ENCODE assay signal across 13 cellular contexts in genomic region chr7:36315309-36315948, GRCh38.
DNase-seq lines count a peak whose midpoint lies in the region; ATAC-seq and TF ChIP-seq lines count a peak whose summit lies in the region.
"Had no signal": no experiment of that assay in that cellular context is flagged by ENCODE, and none has a peak within 500 bp of the region (broad histone marks: within the 10 kb centered on the region; RNA-seq: fewer than 3 reads in every experiment).

No MANE protein-coding gene starts in this region.

- H3K4me1 ChIP-seq in H9 (ENCODE audit: insufficient read depth, low read length) (no peaks in the 10 kb centered on the region; the same call in 1 of the 2 replicates), mucosa of descending colon (ENCODE audit: low read depth) (no peaks in the 10 kb centered on the region), esophagus muscularis mucosa (peaks cover 0 to 6% (median 0%) of the 10 kb centered on the region in 4 donors)
- no peaks in the 10 kb centered on the region for H3K4me1 ChIP-seq in effector memory CD4-positive, alpha-beta T cell (ENCODE audit: control insufficient read depth, insufficient read depth, low read length, poor library complexity, severe bottlenecking)

- intact Hi-C loops in Calu3 (cut with micrococcal nuclease; ENCODE audit: unreplicated experiment) (no loop called here), mucosa of descending colon (cut with DNase I, micrococcal nuclease) (loop anchor here in 1 of 2 donors (10.0 kb wide), 1 partner anchor 331 kb away; no protein-coding TSS in a partner anchor), esophagus muscularis mucosa (cut with DNase I) (loop anchor here (10.0 kb wide), 1 partner anchor 401 kb away; no protein-coding TSS in a partner anchor)

- TF ChIP-seq POLR2A in esophagus muscularis mucosa (IDR thresholded peaks at IDR 0.05; ENCODE audit: low read depth) = no peak

- H4K8ac ChIP-seq in H9 (replicated peaks; ENCODE audit: insufficient read length, low read depth, low read length) = no peak overlapping the region

- H2BK20ac ChIP-seq in H9 (ENCODE audit: low read depth, low read length, poor library complexity, severe bottlenecking) = no peak overlapping the region

- H4K20me1 ChIP-seq in H9 (ENCODE audit: control insufficient read depth, insufficient read depth, insufficient read length) = no peaks in the 10 kb centered on the region

- H3K4me3 Mint-ChIP-seq in Calu3 (ENCODE audit: low read depth, unreplicated experiment) (no peak overlapping the region), H9 (no peak overlapping the region)
- no peak overlapping the region for H3K4me3 Mint-ChIP-seq in activated T-helper 17 cell treated with anti-CD3 and anti-CD28 coated beads, Interleukin-2, amount 50 U/mL, for 72 hours
- H3K4me3 Mint-ChIP-seq: CD4-positive, CD25-positive, alpha-beta regulatory T cell; dendritic cell treated with granulocyte-macrophage colony-stimulating factor and Interleukin-4, amounts not matched to agents 40 ng/mL and 50 ng/mL, for 4 days had no signal

- H2AFZ ChIP-seq in H9 (ENCODE audit: low read length) = no peak overlapping the region

- TF ChIP-seq CTCF in Calu3 (IDR thresholded peaks at IDR 0.05; ENCODE audit: unreplicated experiment) = no peak
- TF ChIP-seq CTCF in H9 (conservative IDR thresholded peaks at IDR 0.05) = no peak
- TF ChIP-seq CTCF in mucosa of descending colon (IDR thresholded peaks at IDR 0.05) = no peak
- no peak for TF ChIP-seq CTCF in esophagus muscularis mucosa (IDR thresholded peaks at IDR 0.05)

- no peak overlapping the region for H2AK5ac ChIP-seq in H9 (ENCODE audit: insufficient read length, low read length)

- no peak overlapping the region for H3K56ac ChIP-seq in H9 (ENCODE audit: insufficient read length, low read depth, low read length)

- DNase-seq in Calu3 (peak; percentile 35), H9 (no peak), mucosa of descending colon (peak in 1 of 3 donors; percentile 55), esophagus muscularis mucosa (ENCODE audit: extremely low spot score) (no peak)
- DNase-seq in effector memory CD4-positive, alpha-beta T cell = no peak
- DNase-seq: activated naive CD4-positive, alpha-beta T cell; CD4-positive, CD25-positive, alpha-beta regulatory T cell; hypothalamus; stomach had no signal

- no peak for ATAC-seq in activated T-helper 17 cell treated with anti-CD3 and anti-CD28 coated beads, Interleukin-2, amount 50 U/mL, for 72 hours (replicated peaks)
- ATAC-seq in mucosa of descending colon (peak; percentile 58), HG03097 (IDR thresholded peaks at IDR 0.05; ENCODE audit: low FRiP score, unreplicated experiment) (no peak)
- ATAC-seq: left lobe of liver had no signal

- H3K23me2 ChIP-seq in H9 (ENCODE audit: insufficient read length, low read depth, low read length, poor library complexity, severe bottlenecking) = no peaks in the 10 kb centered on the region

- no peak overlapping the region for H3K4ac ChIP-seq in H9 (ENCODE audit: low read depth, low read length)

- H3K9me3 Mint-ChIP-seq in Calu3 (ENCODE audit: low read depth, unreplicated experiment) = no peaks in the 10 kb centered on the region
- peaks cover 3 to 4% of the 10 kb centered on the region in 2 experiments; a peak in 4 of 5 replicates for H3K9me3 Mint-ChIP-seq in H9
- H3K9me3 Mint-ChIP-seq in activated T-helper 17 cell treated with anti-CD3 and anti-CD28 coated beads, Interleukin-2, amount 50 U/mL, for 72 hours = no peaks in the 10 kb centered on the region
- H3K9me3 Mint-ChIP-seq: CD4-positive, CD25-positive, alpha-beta regulatory T cell; dendritic cell treated with granulocyte-macrophage colony-stimulating factor and Interleukin-4, amounts not matched to agents 40 ng/mL and 50 ng/mL, for 4 days had no signal

- CTCF ChIA-PET in Calu3 (lab: Charles Lee) = interaction anchor here (0.6 to 1.5 kb wide), 4 partner anchors 18 to 345 kb away, joined by 3 to 4 read pairs (median 4); no protein-coding TSS in a partner anchor

- H3K79me1 ChIP-seq in H9 (ENCODE audit: insufficient read depth, low read depth, low read length, poor library complexity, severe bottlenecking) = no peaks in the 10 kb centered on the region

- H3K9me3 ChIP-seq in H9 (ENCODE audit: control insufficient read depth, low read depth, low read length) (no peaks in the 10 kb centered on the region), mucosa of descending colon (no peaks in the 10 kb centered on the region), esophagus muscularis mucosa (no peaks in the 10 kb centered on the region)
- H3K9me3 ChIP-seq in effector memory CD4-positive, alpha-beta T cell (ENCODE audit: control insufficient read depth, low read length) = no peaks in the 10 kb centered on the region
- H3K9me3 ChIP-seq: stomach had no signal

- no peak overlapping the region for H2BK120ac ChIP-seq in H9 (ENCODE audit: low read depth, low read length, poor library complexity, severe bottlenecking)

- H3K27ac ChIP-seq in H9 (ENCODE audit: insufficient read length, low read depth, low read length) = no peak overlapping the region
- no peak overlapping the region for H3K27ac ChIP-seq in effector memory CD4-positive, alpha-beta T cell (ENCODE audit: insufficient read depth, low read length, poor library complexity, severe bottlenecking)
- H3K27ac ChIP-seq in esophagus muscularis mucosa (replicated peaks in 1 of 4) = no peak overlapping the region

- 0 out of 2 replicates have a peak overlapping the region, but pooled peaks have one; percentile 3 for H3K14ac ChIP-seq in H9 (ENCODE audit: insufficient read depth, low read length)

- no peak overlapping the region for H3T11ph ChIP-seq in H9 (ENCODE audit: low read length)

- H4K91ac ChIP-seq in H9 (ENCODE audit: insufficient read length, low read depth, low read length) = no peak overlapping the region

- no peaks in the 10 kb centered on the region for H3K27me3 Mint-ChIP-seq in Calu3 (ENCODE audit: unreplicated experiment)
- no peaks in the 10 kb centered on the region; the same call in 1 of the 2 replicates for H3K27me3 Mint-ChIP-seq in H9 (ENCODE audit: low read depth)
- peaks cover 3% of the 10 kb centered on the region for H3K27me3 Mint-ChIP-seq in activated T-helper 17 cell treated with anti-CD3 and anti-CD28 coated beads, Interleukin-2, amount 50 U/mL, for 72 hours
- H3K27me3 Mint-ChIP-seq: CD4-positive, CD25-positive, alpha-beta regulatory T cell had no signal

- no peak overlapping the region for H3K4me2 ChIP-seq in H9 (ENCODE audit: insufficient read depth, insufficient read length, low read length)

- H3K27ac Mint-ChIP-seq in Calu3 (ENCODE audit: unreplicated experiment) (no peak overlapping the region), H9 (no peak overlapping the region)
- peak overlapping the region; percentile 47 for H3K27ac Mint-ChIP-seq in activated T-helper 17 cell treated with anti-CD3 and anti-CD28 coated beads, Interleukin-2, amount 50 U/mL, for 72 hours
- H3K27ac Mint-ChIP-seq: CD4-positive, CD25-positive, alpha-beta regulatory T cell; dendritic cell treated with granulocyte-macrophage colony-stimulating factor and Interleukin-4, amounts not matched to agents 40 ng/mL and 50 ng/mL, for 4 days had no signal

- H3K4me3 ChIP-seq in mucosa of descending colon = no peak overlapping the region
- no peak overlapping the region for H3K4me3 ChIP-seq in effector memory CD4-positive, alpha-beta T cell (ENCODE audit: insufficient read depth, low read depth, low read length, poor library complexity, severe bottlenecking)
- H3K4me3 ChIP-seq in esophagus muscularis mucosa = no peak overlapping the region
- H3K4me3 ChIP-seq: stomach had no signal

- H3K9ac ChIP-seq in H9 (ENCODE audit: extremely low read depth, insufficient read length, low read length) = no peak overlapping the region

- no peak overlapping the region for H2BK5ac ChIP-seq in H9 (ENCODE audit: insufficient read length, low read length)

- no peaks in the 10 kb centered on the region for H3K36me3 ChIP-seq in mucosa of descending colon (ENCODE audit: low read depth)
- no peaks in the 10 kb centered on the region for H3K36me3 ChIP-seq in effector memory CD4-positive, alpha-beta T cell (ENCODE audit: control insufficient read depth, insufficient read depth, low read length)
- no peaks in the 10 kb centered on the region for H3K36me3 ChIP-seq in esophagus muscularis mucosa
- H3K36me3 ChIP-seq: stomach had no signal

- H3K18ac ChIP-seq in H9 (ENCODE audit: insufficient read length, low read depth, low read length) = no peak overlapping the region

- no peak overlapping the region for H2BK15ac ChIP-seq in H9 (ENCODE audit: low read depth, low read length)

- no peak overlapping the region for H3K23ac ChIP-seq in H9 (ENCODE audit: insufficient read length, low read depth, low read length)

- no peak overlapping the region for H4K5ac ChIP-seq in H9 (ENCODE audit: insufficient read length, low read depth, low read length)

- no peak for TF ChIP-seq EP300 in esophagus muscularis mucosa (IDR thresholded peaks at IDR 0.05)

- WGBS in H9 (ENCODE audit: extremely low coverage, insufficient read length, low lambda C conversion rate) = no CpG with 5 or more reads among the region's 9 CpGs
- 75% methylated on average over 9 of the region's 9 CpGs for WGBS in esophagus muscularis mucosa

- peaks cover 20% of the 10 kb centered on the region for H3K4me1 Mint-ChIP-seq in Calu3 (ENCODE audit: low read depth, unreplicated experiment)
- peaks cover 10 to 26% of the 10 kb centered on the region in 2 experiments for H3K4me1 Mint-ChIP-seq in H9
- H3K4me1 Mint-ChIP-seq in activated T-helper 17 cell treated with anti-CD3 and anti-CD28 coated beads, Interleukin-2, amount 50 U/mL, for 72 hours = no peaks in the 10 kb centered on the region

- H3K36me3 Mint-ChIP-seq in Calu3 (ENCODE audit: insufficient read depth, unreplicated experiment) = peaks cover 5% of the 10 kb centered on the region
- H3K36me3 Mint-ChIP-seq in H9 (ENCODE audit: insufficient read depth in 1 of 3, low read depth in 3 of 3) = peaks cover 0 to under 1% (median 0%) of the 10 kb centered on the region in 3 experiments; a peak in 2 of 7 replicates
- no peaks in the 10 kb centered on the region for H3K36me3 Mint-ChIP-seq in activated T-helper 17 cell treated with anti-CD3 and anti-CD28 coated beads, Interleukin-2, amount 50 U/mL, for 72 hours (ENCODE audit: low read depth)
- H3K36me3 Mint-ChIP-seq: CD4-positive, CD25-positive, alpha-beta regulatory T cell had no signal

- H3K27me3 ChIP-seq in H9 (ENCODE audit: insufficient read depth, low read length) = no peaks in the 10 kb centered on the region; the same call in 1 of the 2 replicates
- no peaks in the 10 kb centered on the region for H3K27me3 ChIP-seq in effector memory CD4-positive, alpha-beta T cell (replicated peaks; ENCODE audit: control insufficient read depth, insufficient read depth, low read length, poor library complexity, severe bottlenecking)
- no peaks in the 10 kb centered on the region for H3K27me3 ChIP-seq in esophagus muscularis mucosa
- H3K27me3 ChIP-seq: stomach had no signal

- no TSS peak for BruUV-seq in Calu3 (replicated peaks; lab: Mats Ljungman, UMichigan)

- no peaks in the 10 kb centered on the region for H3K79me2 ChIP-seq in H9 (ENCODE audit: insufficient read depth, low read length)

- no peak overlapping the region for H2BK12ac ChIP-seq in H9 (ENCODE audit: insufficient read length, low read depth, low read length)
